1 cellular context compared by ENCODE assay signal in the genomic region with DNA sequence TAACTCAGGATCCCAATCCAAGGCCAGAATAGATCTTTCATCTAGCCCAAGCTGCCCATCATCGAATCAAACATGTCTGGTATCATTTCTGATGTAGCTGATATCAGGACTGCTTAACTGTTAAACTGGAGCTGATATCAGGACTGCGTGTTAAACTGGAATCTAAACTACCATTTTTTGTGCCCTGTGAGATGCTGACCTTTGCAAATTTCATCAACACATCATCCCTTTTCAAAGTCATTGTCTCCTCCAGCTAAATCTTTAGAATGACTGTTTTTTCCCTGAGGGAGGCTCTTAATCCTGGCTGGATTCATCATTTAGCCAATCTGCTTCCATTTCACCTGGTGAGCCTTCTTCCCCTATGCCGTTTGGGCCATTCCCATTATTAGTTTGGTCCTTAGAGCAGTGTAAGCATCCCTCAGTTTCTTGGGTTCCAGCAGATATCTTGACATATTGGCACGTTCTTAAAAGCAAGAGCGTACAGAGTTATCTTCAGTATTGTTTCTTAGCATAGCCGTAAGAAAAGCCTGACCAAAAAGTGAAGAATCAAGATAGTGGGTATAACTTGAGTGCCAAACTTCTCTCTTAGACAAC.
TF ChIP-seq lines count a peak whose summit lies in the region.

No MANE protein-coding gene starts in this region.

TF ChIP-seq in WTC11, 78 proteins besides CTCF, POLR2A, EP300 and RAD21 (continued from another document):
- TF ChIP-seq, protein P1, sequence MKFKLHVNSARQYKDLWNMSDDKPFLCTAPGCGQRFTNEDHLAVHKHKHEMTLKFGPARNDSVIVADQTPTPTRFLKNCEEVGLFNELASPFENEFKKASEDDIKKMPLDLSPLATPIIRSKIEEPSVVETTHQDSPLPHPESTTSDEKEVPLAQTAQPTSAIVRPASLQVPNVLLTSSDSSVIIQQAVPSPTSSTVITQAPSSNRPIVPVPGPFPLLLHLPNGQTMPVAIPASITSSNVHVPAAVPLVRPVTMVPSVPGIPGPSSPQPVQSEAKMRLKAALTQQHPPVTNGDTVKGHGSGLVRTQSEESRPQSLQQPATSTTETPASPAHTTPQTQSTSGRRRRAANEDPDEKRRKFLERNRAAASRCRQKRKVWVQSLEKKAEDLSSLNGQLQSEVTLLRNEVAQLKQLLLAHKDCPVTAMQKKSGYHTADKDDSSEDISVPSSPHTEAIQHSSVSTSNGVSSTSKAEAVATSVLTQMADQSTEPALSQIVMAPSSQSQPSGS (CRISPR knock-in tag; IDR thresholded peaks at IDR 0.05; ENCODE audit: borderline replicate concordance, low read depth): no peak
- no peak for TF ChIP-seq ETV6 (CRISPR knock-in tag; IDR thresholded peaks at IDR 0.05)
